In the genomic region with DNA sequence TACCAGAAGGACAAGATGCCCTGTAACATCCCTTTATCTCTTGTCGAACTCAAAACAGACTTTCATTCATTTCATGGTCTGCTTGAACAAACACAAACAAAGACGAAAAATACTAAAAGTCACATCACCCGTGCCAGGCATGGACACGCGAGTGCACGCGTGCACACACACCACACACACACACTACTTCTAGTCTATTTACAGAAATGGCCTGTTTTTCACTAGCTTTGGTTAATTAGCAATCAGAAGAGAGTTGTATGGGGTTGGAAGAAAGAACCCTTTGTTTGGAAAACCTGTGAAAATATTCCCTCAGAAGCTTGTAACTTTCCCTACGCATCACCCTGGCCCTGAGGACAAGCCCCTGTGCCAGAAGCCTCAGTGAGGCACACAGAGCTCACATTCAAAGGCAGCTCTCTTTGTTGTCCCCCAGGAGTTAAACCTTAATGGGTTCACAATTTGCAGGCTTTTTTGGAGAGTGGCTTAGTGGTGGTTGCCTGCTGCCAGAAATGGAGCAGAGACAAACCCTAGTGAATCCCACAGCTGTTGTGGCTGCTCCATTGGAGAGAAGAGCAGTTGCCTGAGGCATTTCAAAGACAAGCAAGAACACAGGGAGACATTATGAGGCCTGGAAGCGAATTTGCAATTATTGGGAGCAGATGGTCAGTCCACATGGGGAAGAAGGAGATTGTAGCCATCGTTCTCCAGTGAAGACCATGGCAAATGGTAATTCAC, we compare ENCODE assay signal across 10 cellular contexts. TPM values are rescaled to one million over a fixed set of nuclear protein-coding genes. Genes with fewer than 3 reads are reported as not detected.
A peak's percentile ranks its signal among the peaks of the same experiment; 100 is the strongest.
DNase-seq lines count a peak whose midpoint lies in the region; TF ChIP-seq lines count a peak whose summit lies in the region.
"Had no signal": no experiment of that assay in that cellular context is flagged by ENCODE, and none has a peak within 500 bp of the region (broad histone marks: within the 10 kb centered on the region; RNA-seq: fewer than 3 reads in every experiment).

No MANE protein-coding gene starts in this region.

- peaks cover 11% of the 10 kb centered on the region for H3K4me1 Mint-ChIP-seq in activated T-helper 1 cell treated with anti-CD3 and anti-CD28 coated beads, Interleukin-12 subunit alpha, Interleukin-12 subunit beta, Interleukin-2, Interleukin-4 antibody, amounts not matched to agents 30 ng/mL and 10 ng/mL and 1 ng/mL, durations not matched to agents 14 hours and 24 hours and 36 hours (ENCODE audit: low read depth)

- in situ Hi-C loops in mammary epithelial cell (cut with MboI; ENCODE audit: low sequenced_read_pairs in 2 of 2) = loop anchor here in 1 of 2 donors (25.0 kb wide), 2 partner anchors 308 to 483 kb away; no protein-coding TSS in a partner anchor

- peaks cover 53% of the 10 kb centered on the region for H3K79me2 ChIP-seq in mammary epithelial cell (ENCODE audit: insufficient read depth, low read length)

- DNase-seq in mammary epithelial cell (no peak), CD1c-positive myeloid dendritic cell (ENCODE audit: extremely low spot score) (no peak), NCI-H128 (lab: John Stamatoyannopoulos, UW; ENCODE audit: unreplicated experiment) (no peak)
- no peak for DNase-seq in activated T-helper 1 cell treated with anti-CD3 and anti-CD28 coated beads, Interleukin-12 subunit alpha, Interleukin-12 subunit beta, Interleukin-2, Interleukin-4 antibody, amounts not matched to agents 30 ng/mL and 10 ng/mL and 1 ng/mL, durations not matched to agents 14 hours and 24 hours and 36 hours (ENCODE audit: low spot score)
- no peak for DNase-seq in activated CD4-positive, alpha-beta T cell treated with anti-CD3 and anti-CD28 coated beads for 1 hour
- DNase-seq: activated CD4-positive, alpha-beta memory T cell treated with anti-CD3 and anti-CD28 coated beads, Interleukin-2, amount 10 ng/mL, durations not matched to agents 7 days and 5 days; stimulated activated CD4-positive, alpha-beta T cell treated with anti-CD3 and anti-CD28 coated beads, Interleukin-12 subunit alpha, Interleukin-12 subunit beta, amount 100 ng/mL, for 4 hours had no signal

- CTCF ChIA-PET in mammary epithelial cell (lab: Charles Lee; ENCODE audit: low non-redundant PET) = interaction anchor here (0.6 kb wide), 1 partner anchor 258 kb away, joined by 3 read pairs; no protein-coding TSS in a partner anchor

- H3K27ac ChIP-seq in HUES48 (ENCODE audit: low read depth, low read length) = peak overlapping the region; percentile 0
- H3K27ac ChIP-seq in mammary epithelial cell (ENCODE audit: insufficient read depth, low read depth, low read length) = peak overlapping the region; percentile 23
- H3K27ac ChIP-seq in liver (ENCODE audit: low read depth in 1 of 2, low read length in 2 of 2) = peak overlapping the region; percentile 23 to 72
- H3K27ac ChIP-seq in subcutaneous abdominal adipose tissue (ENCODE audit: low read depth, low read length) = peak overlapping the region; percentile 67

- BruUV-seq in mammary epithelial cell (replicated peaks; lab: Mats Ljungman, UMichigan) = no TSS peak

- H3K36me3 ChIP-seq in HUES48 (ENCODE audit: control insufficient read depth, insufficient read depth, low read length) (no peaks in the 10 kb centered on the region), mammary epithelial cell (ENCODE audit: insufficient read depth, low read length) (no peaks in the 10 kb centered on the region), liver (ENCODE audit: control insufficient read depth in 4 of 4, insufficient read depth in 3 of 4, low read depth in 1 of 4, low read length in 3 of 4) (no peaks in the 10 kb centered on the region), subcutaneous abdominal adipose tissue (ENCODE audit: control insufficient read depth in 5 of 5, insufficient read depth in 5 of 5, low read length in 5 of 5) (peaks cover 0 to 13% (median 6%) of the 10 kb centered on the region in 5 donors)

- WGBS in mammary epithelial cell (ENCODE audit: low coverage, missing lambda C conversion rate) = 49% methylated on average over 10 of the region's 10 CpGs
- WGBS in liver = 68% methylated on average over 10 of the region's 10 CpGs

- H4K20me1 ChIP-seq in mammary epithelial cell (ENCODE audit: insufficient read depth, low read length) = no peaks in the 10 kb centered on the region

- H3K27me3 Mint-ChIP-seq in activated T-helper 1 cell treated with anti-CD3 and anti-CD28 coated beads, Interleukin-12 subunit alpha, Interleukin-12 subunit beta, Interleukin-2, Interleukin-4 antibody, amounts not matched to agents 30 ng/mL and 10 ng/mL and 1 ng/mL, durations not matched to agents 14 hours and 24 hours and 36 hours (ENCODE audit: insufficient read depth) = no peaks in the 10 kb centered on the region

- H3K4me3 Mint-ChIP-seq in activated T-helper 1 cell treated with anti-CD3 and anti-CD28 coated beads, Interleukin-12 subunit alpha, Interleukin-12 subunit beta, Interleukin-2, Interleukin-4 antibody, amounts not matched to agents 30 ng/mL and 10 ng/mL and 1 ng/mL, durations not matched to agents 14 hours and 24 hours and 36 hours = no peak overlapping the region
- H3K4me3 Mint-ChIP-seq: activated CD4-positive, alpha-beta memory T cell treated with anti-CD3 and anti-CD28 coated beads, Interleukin-2, amount 10 ng/mL, durations not matched to agents 7 days and 5 days had no signal

- no peak overlapping the region; the same call in 1 of the 2 replicates for H3K9ac ChIP-seq in HUES48 (ENCODE audit: low read depth, low read length)
- H3K9ac ChIP-seq in mammary epithelial cell (ENCODE audit: insufficient read depth, low read length) = no peak overlapping the region
- no peak overlapping the region for H3K9ac ChIP-seq in liver (ENCODE audit: low read depth in 1 of 2, low read length in 2 of 2)
- H3K9ac ChIP-seq in subcutaneous abdominal adipose tissue (ENCODE audit: low read length in 5 of 5) = peak overlapping the region in 2 of 5 donors; percentile 14 to 58

- H3K9me3 ChIP-seq in HUES48 (ENCODE audit: control insufficient read depth, insufficient read depth, low read length) (no peaks in the 10 kb centered on the region), mammary epithelial cell (replicated peaks; ENCODE audit: insufficient read depth, low read length) (no peaks in the 10 kb centered on the region), liver (ENCODE audit: control insufficient read depth in 4 of 4, low read length in 3 of 4) (no peaks in the 10 kb centered on the region), subcutaneous abdominal adipose tissue (ENCODE audit: control insufficient read depth in 5 of 5, low read length in 5 of 5) (peaks cover 0 to 13% (median 5%) of the 10 kb centered on the region in 5 donors)

- peak overlapping the region; percentile 24 for H2AFZ ChIP-seq in mammary epithelial cell (ENCODE audit: low read depth, low read length)

- peaks cover 28% of the 10 kb centered on the region for H3K4me1 ChIP-seq in HUES48 (ENCODE audit: control insufficient read depth, insufficient read depth, low read length)
- peaks cover 55% of the 10 kb centered on the region for H3K4me1 ChIP-seq in mammary epithelial cell (ENCODE audit: insufficient read depth, low read length)
- peaks cover 3 to 44% (median 16%) of the 10 kb centered on the region in 4 donors for H3K4me1 ChIP-seq in liver (ENCODE audit: control insufficient read depth in 4 of 4, insufficient read depth in 4 of 4, low read length in 3 of 4)
- peaks cover 7 to 54% (median 37%) of the 10 kb centered on the region in 5 donors for H3K4me1 ChIP-seq in subcutaneous abdominal adipose tissue (ENCODE audit: control insufficient read depth in 5 of 5, insufficient read depth in 5 of 5, low read length in 5 of 5)

- peaks cover 5% of the 10 kb centered on the region for H3K9me3 Mint-ChIP-seq in activated T-helper 1 cell treated with anti-CD3 and anti-CD28 coated beads, Interleukin-12 subunit alpha, Interleukin-12 subunit beta, Interleukin-2, Interleukin-4 antibody, amounts not matched to agents 30 ng/mL and 10 ng/mL and 1 ng/mL, durations not matched to agents 14 hours and 24 hours and 36 hours

- intact Hi-C loops in mammary epithelial cell (cut with micrococcal nuclease) = loop anchor here (2.0 to 10.0 kb wide), 3 partner anchors 33 to 645 kb away; partner anchors contain the start of gene PDS5B
- intact Hi-C loops in activated T-helper 1 cell treated with anti-CD3 and anti-CD28 coated beads, Interleukin-12 subunit alpha, Interleukin-12 subunit beta, Interleukin-2, Interleukin-4 antibody, amounts not matched to agents 30 ng/mL and 10 ng/mL and 1 ng/mL, durations not matched to agents 14 hours and 24 hours and 36 hours (cut with micrococcal nuclease) = loop anchor here (2.0 to 5.0 kb wide), 2 partner anchors 383 to 1933 kb away; no protein-coding TSS in a partner anchor

- dilution Hi-C loops in mammary epithelial cell (cut with HindIII; ENCODE audit: low sequenced_read_pairs) = no loop called here

- no peak for TF ChIP-seq CTCF in mammary epithelial cell (conservative IDR thresholded peaks at IDR 0.05 in 1 of 2, IDR thresholded peaks at IDR 0.05 in 1 of 2; ENCODE audit: extremely low read depth in 1 of 2, insufficient read depth in 1 of 2, low read depth in 1 of 2, low read length in 2 of 2)
- no peak for TF ChIP-seq CTCF in liver (IDR thresholded peaks at IDR 0.05; ENCODE audit: low read depth, low read length, missing input control)

- H3K36me3 Mint-ChIP-seq in activated T-helper 1 cell treated with anti-CD3 and anti-CD28 coated beads, Interleukin-12 subunit alpha, Interleukin-12 subunit beta, Interleukin-2, Interleukin-4 antibody, amounts not matched to agents 30 ng/mL and 10 ng/mL and 1 ng/mL, durations not matched to agents 14 hours and 24 hours and 36 hours (ENCODE audit: low read depth) = peaks cover 2% of the 10 kb centered on the region

- H3K27me3 ChIP-seq in HUES48 (ENCODE audit: control insufficient read depth, insufficient read depth, low read length) (no peaks in the 10 kb centered on the region), mammary epithelial cell (ENCODE audit: insufficient read depth, low read length) (no peaks in the 10 kb centered on the region), liver (ENCODE audit: control insufficient read depth in 4 of 4, insufficient read depth in 4 of 4, low read length in 3 of 4) (no peaks in the 10 kb centered on the region), subcutaneous abdominal adipose tissue (ENCODE audit: control insufficient read depth in 5 of 5, insufficient read depth in 4 of 5, low read length in 5 of 5) (no peaks in the 10 kb centered on the region)

- H3K4me3 ChIP-seq in HUES48 (ENCODE audit: low read depth, low read length) (no peak overlapping the region), mammary epithelial cell (replicated peaks in 1 of 3; ENCODE audit: insufficient read depth in 1 of 3, low read depth in 2 of 3, low read length in 3 of 3) (no peak overlapping the region), liver (ENCODE audit: low read depth in 1 of 3, low read length in 3 of 3) (no peak overlapping the region), subcutaneous abdominal adipose tissue (ENCODE audit: low read depth in 1 of 5, low read length in 5 of 5) (no peak overlapping the region)

- no peak for TF ChIP-seq RAD21 in liver (IDR thresholded peaks at IDR 0.05)

- H3K27ac Mint-ChIP-seq in activated T-helper 1 cell treated with anti-CD3 and anti-CD28 coated beads, Interleukin-12 subunit alpha, Interleukin-12 subunit beta, Interleukin-2, Interleukin-4 antibody, amounts not matched to agents 30 ng/mL and 10 ng/mL and 1 ng/mL, durations not matched to agents 14 hours and 24 hours and 36 hours = no peak overlapping the region
- H3K27ac Mint-ChIP-seq: activated CD4-positive, alpha-beta memory T cell treated with anti-CD3 and anti-CD28 coated beads, Interleukin-2, amount 10 ng/mL, durations not matched to agents 7 days and 5 days had no signal

- peak overlapping the region; percentile 2 for H3K4me2 ChIP-seq in mammary epithelial cell (ENCODE audit: insufficient read depth, low read depth, low read length)

RNA-seq across cellular contexts. Expression of gene STARD13, which starts 55.9 kb away (rescaled TPM):
- total RNA-seq in mammary epithelial cell (10 to 100 TPM; 10.8 to 15.5 TPM), liver (10 to 100 TPM in 1 of 2 donors, 1 to 10 TPM in 1; 3.4 to 15.3 TPM)
- polyA plus RNA-seq in mammary epithelial cell (3.8 TPM), liver (1 to 10 TPM; 2.7 to 8.0 TPM)
- 21.7 TPM for polyA minus RNA-seq in mammary epithelial cell
- total RNA-seq in activated T-helper 1 cell treated with anti-CD3 and anti-CD28 coated beads, Interleukin-12 subunit alpha, Interleukin-12 subunit beta, Interleukin-2, Interleukin-4 antibody, amounts not matched to agents 30 ng/mL and 10 ng/mL and 1 ng/mL, durations not matched to agents 14 hours and 24 hours and 36 hours = 6.9 and 7.2 TPM in 2 replicates

Comparison
In these comparisons a context has a peak if more than half of its experiments do, and no peak if none do; other contexts are left out.
1. H3K27ac ChIP-seq: peak in every context shown above with its lines; median percentile 67 in subcutaneous abdominal adipose tissue; 48 in liver; 23 in mammary epithelial cell; 0 in HUES48.